ENCODE assay signal across 8 cellular contexts in the genomic region with DNA sequence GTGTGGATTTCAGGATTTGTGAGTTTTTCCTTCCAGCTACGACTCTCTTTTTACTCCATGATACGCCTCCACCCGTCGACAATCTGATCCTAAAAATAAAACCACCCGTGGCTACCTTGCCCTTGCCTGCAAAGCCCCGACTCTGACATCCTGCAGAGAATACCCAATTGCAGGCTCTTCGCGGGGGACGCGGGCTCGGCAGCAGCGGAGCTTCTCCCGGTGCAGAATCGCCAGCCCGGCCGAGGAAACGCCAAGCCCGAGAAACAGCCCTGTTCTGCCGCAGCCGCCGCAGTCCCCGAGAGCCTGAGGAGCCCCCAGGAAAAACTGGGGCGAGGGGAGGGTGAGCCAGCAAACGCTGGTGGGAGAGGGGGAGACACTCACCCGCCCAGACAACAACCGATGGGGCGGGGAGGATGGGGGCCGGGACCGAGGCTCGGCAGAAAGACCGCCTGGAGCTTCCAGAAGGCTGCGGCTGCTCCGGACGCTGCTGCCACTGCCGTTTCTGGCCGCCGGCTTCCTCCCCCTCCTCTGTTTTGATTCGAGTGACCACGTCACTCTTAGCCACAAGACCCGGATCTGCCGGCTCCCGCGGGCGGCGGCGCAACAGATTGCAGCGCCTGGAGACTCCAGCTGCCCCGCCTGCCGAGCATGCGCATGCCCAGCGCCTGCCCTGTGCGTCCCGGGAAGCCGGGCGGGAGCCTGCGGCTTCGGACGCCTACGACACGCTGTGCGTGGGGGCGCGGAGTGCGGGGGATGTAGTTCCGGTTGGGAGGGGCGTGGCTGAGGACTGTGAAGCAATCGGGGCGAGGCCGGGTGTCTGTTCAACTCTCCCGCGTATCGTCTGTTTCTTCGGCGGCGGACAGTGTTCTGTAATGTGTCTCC. TPM values are rescaled to one million over a fixed set of nuclear protein-coding genes. Genes with fewer than 3 reads are reported as not detected.
DNase-seq lines count a peak whose midpoint lies in the region; ATAC-seq and TF ChIP-seq lines count a peak whose summit lies in the region.

A gene (minus strand): TSS at position 508 of the 882 bp plus-strand sequence. CDS start 33,720 bp downstream, outside the sequence.

- intact Hi-C loops in naive thymus-derived CD4-positive, alpha-beta T cell (cut with micrococcal nuclease): loop anchor here (1.0 to 10.0 kb wide), 15 partner anchors 57 to 606 kb away; a partner anchor contains a TSS

- POLR2A ChIA-PET in naive thymus-derived CD4-positive, alpha-beta T cell (lab: Charles Lee): interaction anchor here (0.6 to 2.3 kb wide), 8 partner anchors 12 to 191 kb away, joined by 3 to 10 read pairs (median 4); a partner anchor contains a TSS

- H2AFZ ChIP-seq in DND-41 (ENCODE audit: low read depth, low read length): peak within 1 kb of the TSS; percentile 77
- peak within 1 kb of the TSS; percentile 58 for H2AFZ ChIP-seq in Karpas-422 (ENCODE audit: low read length)

- no peaks in the 10 kb centered on the region for H3K9me3 Mint-ChIP-seq in activated T-helper 17 cell treated with anti-CD3 and anti-CD28 coated beads, Interleukin-2, amount 50 U/mL, for 72 hours
- no peaks in the 10 kb centered on the region for H3K9me3 Mint-ChIP-seq in naive thymus-derived CD4-positive, alpha-beta T cell
- H3K9me3 Mint-ChIP-seq in stimulated activated memory B cell treated with anti-CD40 and anti-IgM and Interleukin-4, amounts not matched to agents 10 μg/mL and 1 μg/mL and 100 μg/mL, for 72 hours: no peaks in the 10 kb centered on the region

- no peak for TF ChIP-seq CTCF in DND-41 (IDR thresholded peaks at IDR 0.05; ENCODE audit: borderline replicate concordance, extremely low read depth, low read length, poor library complexity, severe bottlenecking)

- CTCF ChIA-PET in naive thymus-derived CD4-positive, alpha-beta T cell (lab: Charles Lee): interaction anchor here (0.7 kb wide), 1 partner anchor 170 kb away, joined by 3 read pairs; no protein-coding TSS in a partner anchor

- H3K4me2 ChIP-seq in DND-41 (ENCODE audit: insufficient read depth, low read length): peak within 1 kb of the TSS; percentile 88
- H3K4me2 ChIP-seq in Karpas-422 (ENCODE audit: low read depth, low read length, poor library complexity, severe bottlenecking): peak within 1 kb of the TSS; percentile 83

- H3K27ac ChIP-seq in DND-41 (ENCODE audit: low read length) (peak within 1 kb of the TSS; percentile 10; the same call in 1 of the 2 replicates), Karpas-422 (ENCODE audit: low read length) (peak within 1 kb of the TSS; percentile 74)
- H3K27ac ChIP-seq in naive thymus-derived CD4-positive, alpha-beta T cell (ENCODE audit: low read depth, low read length): peak within 1 kb of the TSS; percentile 79

- H3K36me3 Mint-ChIP-seq in activated T-helper 17 cell treated with anti-CD3 and anti-CD28 coated beads, Interleukin-2, amount 50 U/mL, for 72 hours (ENCODE audit: low read depth): no peaks in the 10 kb centered on the region
- H3K36me3 Mint-ChIP-seq in naive thymus-derived CD4-positive, alpha-beta T cell: no peaks in the 10 kb centered on the region
- no peaks in the 10 kb centered on the region for H3K36me3 Mint-ChIP-seq in stimulated activated memory B cell treated with anti-CD40 and anti-IgM and Interleukin-4, amounts not matched to agents 10 μg/mL and 1 μg/mL and 100 μg/mL, for 72 hours

- H3K27me3 ChIP-seq in DND-41 (ENCODE audit: insufficient read depth, low read length, poor library complexity) (peaks cover 31% of the 10 kb centered on the region), Karpas-422 (ENCODE audit: low read length) (no peaks in the 10 kb centered on the region)
- H3K27me3 ChIP-seq in naive thymus-derived CD4-positive, alpha-beta T cell (ENCODE audit: control insufficient read depth in 2 of 2, insufficient read depth in 2 of 2, low read length in 2 of 2): no peaks in the 10 kb centered on the region

- H3K4me3 ChIP-seq in DND-41 (ENCODE audit: low read depth in 1 of 2, low read length in 2 of 2) (peak within 1 kb of the TSS; percentile 29 to 68), Karpas-422 (ENCODE audit: low read length) (peak within 1 kb of the TSS; percentile 87)
- peak within 1 kb of the TSS; percentile 77 for H3K4me3 ChIP-seq in naive thymus-derived CD4-positive, alpha-beta T cell (ENCODE audit: low read length)

- H3K27ac Mint-ChIP-seq in activated T-helper 17 cell treated with anti-CD3 and anti-CD28 coated beads, Interleukin-2, amount 50 U/mL, for 72 hours: peak within 1 kb of the TSS; percentile 85
- peak within 1 kb of the TSS; percentile 67 to 96 (median 86) for H3K27ac Mint-ChIP-seq in naive thymus-derived CD4-positive, alpha-beta T cell
- peak within 1 kb of the TSS; percentile 85 for H3K27ac Mint-ChIP-seq in stimulated activated memory B cell treated with anti-CD40 and anti-IgM and Interleukin-4, amounts not matched to agents 10 μg/mL and 1 μg/mL and 100 μg/mL, for 72 hours

- H3K9me3 ChIP-seq in DND-41 (ENCODE audit: insufficient read depth, low read length, severe bottlenecking) (no peaks in the 10 kb centered on the region), Karpas-422 (ENCODE audit: low read length) (no peaks in the 10 kb centered on the region)
- no peaks in the 10 kb centered on the region for H3K9me3 ChIP-seq in naive thymus-derived CD4-positive, alpha-beta T cell (ENCODE audit: control insufficient read depth in 2 of 3, low read length in 3 of 3)

- H3K4me3 Mint-ChIP-seq in activated T-helper 17 cell treated with anti-CD3 and anti-CD28 coated beads, Interleukin-2, amount 50 U/mL, for 72 hours: peak within 1 kb of the TSS; percentile 95
- peak within 1 kb of the TSS; percentile 86 to 97 (median 94) for H3K4me3 Mint-ChIP-seq in naive thymus-derived CD4-positive, alpha-beta T cell
- peak within 1 kb of the TSS; percentile 99 for H3K4me3 Mint-ChIP-seq in stimulated activated memory B cell treated with anti-CD40 and anti-IgM and Interleukin-4, amounts not matched to agents 10 μg/mL and 1 μg/mL and 100 μg/mL, for 72 hours

- ATAC-seq in DND-41 (ENCODE audit: insufficient read depth, low read depth) (peak; percentile 81), GM21786 (IDR thresholded peaks at IDR 0.05; ENCODE audit: unreplicated experiment) (peak; percentile 72)
- ATAC-seq in activated T-helper 17 cell treated with anti-CD3 and anti-CD28 coated beads, Interleukin-2, amount 50 U/mL, for 72 hours (replicated peaks): peak; percentile 91
- ATAC-seq in naive thymus-derived CD4-positive, alpha-beta T cell: peak; percentile 92
- ATAC-seq in stimulated activated memory B cell treated with anti-CD40 and anti-IgM and Interleukin-4, amounts not matched to agents 10 μg/mL and 1 μg/mL and 100 μg/mL, for 72 hours: peak; percentile 92

- H3K9me2 ChIP-seq in Karpas-422 (replicated peaks; ENCODE audit: insufficient read depth, low read length): no peaks in the 10 kb centered on the region

- peaks cover 13% of the 10 kb centered on the region for H3K4me1 Mint-ChIP-seq in activated T-helper 17 cell treated with anti-CD3 and anti-CD28 coated beads, Interleukin-2, amount 50 U/mL, for 72 hours
- H3K4me1 Mint-ChIP-seq in naive thymus-derived CD4-positive, alpha-beta T cell: peaks cover 22 to 51% (median 44%) of the 10 kb centered on the region in 7 donors
- peaks cover 57% of the 10 kb centered on the region for H3K4me1 Mint-ChIP-seq in stimulated activated memory B cell treated with anti-CD40 and anti-IgM and Interleukin-4, amounts not matched to agents 10 μg/mL and 1 μg/mL and 100 μg/mL, for 72 hours

- H3K4me1 ChIP-seq in DND-41 (ENCODE audit: insufficient read depth, low read length) (peaks cover 41% of the 10 kb centered on the region), Karpas-422 (ENCODE audit: low read length) (peaks cover 50% of the 10 kb centered on the region)
- H3K4me1 ChIP-seq in naive thymus-derived CD4-positive, alpha-beta T cell (ENCODE audit: control insufficient read depth in 2 of 2, insufficient read depth in 2 of 2, low read length in 2 of 2): peaks cover 12 to 13% of the 10 kb centered on the region in 2 donors

- DNase-seq in DND-41: peak; percentile 89
- DNase-seq in Karpas-422: peak; percentile 95
- peak; percentile 96 for DNase-seq in RPMI7951 (ENCODE audit: low read depth)
- peak; percentile 99 for DNase-seq in fibroblast of gingiva (ENCODE audit: low read depth)
- DNase-seq in naive thymus-derived CD4-positive, alpha-beta T cell: peak; percentile 69 to 96 (median 82)

- H3K36me3 ChIP-seq in DND-41 (ENCODE audit: insufficient read depth, low read length): no peaks in the 10 kb centered on the region
- H3K36me3 ChIP-seq in Karpas-422 (ENCODE audit: insufficient read depth, low read length): no peaks in the 10 kb centered on the region
- peaks cover 0 to 8% (median 0%) of the 10 kb centered on the region in 3 experiments for H3K36me3 ChIP-seq in naive thymus-derived CD4-positive, alpha-beta T cell (ENCODE audit: control insufficient read depth in 2 of 3, insufficient read depth in 3 of 3, low read length in 3 of 3)

- no peaks in the 10 kb centered on the region for H3K79me2 ChIP-seq in DND-41 (ENCODE audit: insufficient read depth, low read length)
- no peaks in the 10 kb centered on the region for H3K79me2 ChIP-seq in Karpas-422 (ENCODE audit: low read length)

- H3K9ac ChIP-seq in DND-41 (ENCODE audit: low read depth, low read length) (peak within 1 kb of the TSS; percentile 59), Karpas-422 (ENCODE audit: low read length) (peak within 1 kb of the TSS; percentile 82)

- H4K20me1 ChIP-seq in DND-41 (ENCODE audit: insufficient read depth, low read length) (peaks cover 5% of the 10 kb centered on the region; the same call in 1 of the 2 replicates), Karpas-422 (ENCODE audit: insufficient read depth, low read depth, low read length) (no peaks in the 10 kb centered on the region; the same call in 1 of the 2 replicates)

- H3K27me3 Mint-ChIP-seq in activated T-helper 17 cell treated with anti-CD3 and anti-CD28 coated beads, Interleukin-2, amount 50 U/mL, for 72 hours: no peaks in the 10 kb centered on the region
- peaks cover 0 to 27% (median 0%) of the 10 kb centered on the region in 5 donors for H3K27me3 Mint-ChIP-seq in naive thymus-derived CD4-positive, alpha-beta T cell
- H3K27me3 Mint-ChIP-seq in stimulated activated memory B cell treated with anti-CD40 and anti-IgM and Interleukin-4, amounts not matched to agents 10 μg/mL and 1 μg/mL and 100 μg/mL, for 72 hours: no peaks in the 10 kb centered on the region

RNA-seq across cellular contexts. Expression of the gene that starts here (rescaled TPM):
- total RNA-seq in Karpas-422 (2014; rRNA removed; shearing (Covaris generic); ENCODE audit: low replicate concordance): 174 and 689 TPM in 2 replicates
- 38.3 and 46.3 TPM in 2 replicates for total RNA-seq in RPMI7951 (2014; rRNA removed; shearing (Covaris generic))
- 1 to 10 TPM; 2.6 to 2.9 TPM for total RNA-seq in activated T-helper 17 cell treated with anti-CD3 and anti-CD28 coated beads, Interleukin-2, amount 50 U/mL, for 72 hours
- total RNA-seq in naive thymus-derived CD4-positive, alpha-beta T cell: 10 to 100 TPM in 3 of 5 experiments, 1 to 10 TPM in 2; 4.6 to 15.1 (median 12.9) TPM
- polyA plus RNA-seq in naive thymus-derived CD4-positive, alpha-beta T cell: 10 to 100 TPM; 26.7 to 28.5 TPM

Comparison
In these comparisons a context has a peak if more than half of its experiments do, and no peak if none do; other contexts are left out.
1. Peak in every context shown above with its lines: DNase-seq, ATAC-seq, H3K4me3 ChIP-seq and H3K27ac ChIP-seq.
2. H3K27ac ChIP-seq: peak in every context shown above with its lines; median percentile 79 in naive thymus-derived CD4-positive, alpha-beta T cell; 74 in Karpas-422; 10 in DND-41.